ENCODE assay signal across 8 cellular contexts in the genomic region with DNA sequence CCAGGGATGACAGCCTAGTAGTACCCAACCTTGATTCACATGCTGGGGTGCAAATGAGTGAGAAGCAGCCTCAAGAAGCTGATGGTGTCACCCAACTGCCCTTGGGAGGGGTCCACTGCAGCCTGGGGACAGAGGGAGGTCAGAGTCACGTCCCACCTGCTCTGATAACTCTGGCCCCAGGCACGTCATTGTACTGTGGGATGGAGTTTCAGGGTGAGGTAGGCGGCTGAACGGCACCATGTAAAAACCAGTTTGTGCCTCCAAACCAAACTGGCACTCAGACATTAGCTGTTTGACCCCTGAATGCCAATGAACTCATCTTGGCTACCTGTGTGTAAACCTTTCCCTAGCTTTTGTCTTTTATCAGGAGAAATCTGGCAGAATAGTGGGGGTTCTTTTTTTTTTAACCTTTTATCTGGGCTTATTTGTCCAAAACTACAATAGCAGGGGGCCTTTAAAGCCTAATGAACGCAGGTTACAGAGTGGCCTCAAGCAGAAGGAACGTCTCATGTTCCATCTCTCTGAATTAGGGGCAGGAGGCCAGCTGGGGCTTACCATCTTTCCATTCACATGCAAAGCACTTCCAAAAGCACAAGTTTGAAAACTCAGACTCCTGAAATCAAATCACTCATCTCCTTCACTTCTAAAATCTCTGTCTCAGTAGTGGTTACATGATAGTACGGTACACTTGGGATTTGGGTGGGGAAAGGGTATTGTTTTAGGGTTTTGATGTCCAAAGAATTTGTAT.
DNase-seq lines count a peak whose midpoint lies in the region; ATAC-seq, FAIRE-seq and TF ChIP-seq lines count a peak whose summit lies in the region.

No MANE protein-coding gene starts in this region.

- peak overlapping the region; percentile 63 for H3K27ac Mint-ChIP-seq in activated CD8-positive, alpha-beta T cell treated with anti-CD3 and anti-CD28 coated beads for 36 hours
- peak overlapping the region; percentile 74 for H3K27ac Mint-ChIP-seq in mesothelial cell of epicardium

- peaks cover 40% of the 10 kb centered on the region for H3K36me3 Mint-ChIP-seq in activated CD8-positive, alpha-beta T cell treated with anti-CD3 and anti-CD28 coated beads for 36 hours (ENCODE audit: low read depth)
- peaks cover 19% of the 10 kb centered on the region for H3K36me3 Mint-ChIP-seq in mesothelial cell of epicardium

- CTCF ChIA-PET in activated CD8-positive, alpha-beta T cell treated with anti-CD3 and anti-CD28 coated beads for 36 hours (lab: Charles Lee) = interaction anchor here (4.6 kb wide), 1 partner anchor 121 kb away, joined by 23 read pairs; no protein-coding TSS in a partner anchor

- no peak overlapping the region for H3K4me3 Mint-ChIP-seq in activated CD8-positive, alpha-beta T cell treated with anti-CD3 and anti-CD28 coated beads for 36 hours
- H3K4me3 Mint-ChIP-seq in mesothelial cell of epicardium = no peak overlapping the region

- intact Hi-C loops in activated CD8-positive, alpha-beta T cell treated with anti-CD3 and anti-CD28 coated beads for 36 hours (cut with micrococcal nuclease) = no loop called here

- no peak for TF ChIP-seq CTCF in activated CD8-positive, alpha-beta T cell treated with anti-CD3 and anti-CD28 coated beads for 36 hours (IDR thresholded peaks at IDR 0.05)
- no peak for TF ChIP-seq CTCF in mesothelial cell of epicardium (IDR thresholded peaks at IDR 0.05; ENCODE audit: unreplicated experiment)

- TF ChIP-seq POLR2A in GM18951 (IDR thresholded peaks at IDR 0.05; ENCODE audit: extremely low read depth, insufficient read depth, insufficient read length) (peak; percentile 40), H54 (IDR thresholded peaks at IDR 0.05; ENCODE audit: low read depth, low read length) (no peak; the same call in 1 of the 2 replicates)

- in situ Hi-C loops in GM18951 (cut with MboI; ENCODE audit: low sequenced_read_pairs, unreplicated experiment) (no loop called here), G401 (cut with HindIII; ENCODE audit: low sequenced_read_pairs) (no loop called here)

- ATAC-seq in HG02938 (IDR thresholded peaks at IDR 0.05; ENCODE audit: unreplicated experiment) = peak; percentile 23
- no peak for ATAC-seq in activated CD8-positive, alpha-beta T cell treated with anti-CD3 and anti-CD28 coated beads for 36 hours

- no peak for FAIRE-seq in H54 (lab: Jason Lieb, UNC)

- H3K9me3 Mint-ChIP-seq in activated CD8-positive, alpha-beta T cell treated with anti-CD3 and anti-CD28 coated beads for 36 hours = no peaks in the 10 kb centered on the region
- H3K9me3 Mint-ChIP-seq in mesothelial cell of epicardium = no peaks in the 10 kb centered on the region

- DNase-seq in activated CD8-positive, alpha-beta T cell treated with anti-CD3 and anti-CD28 coated beads for 36 hours = no peak
- DNase-seq in mesothelial cell of epicardium (ENCODE audit: low spot score in 2 of 2, unreplicated experiment in 2 of 2) = no peak
- no peak for DNase-seq in G401 (ENCODE audit: low spot score)
- no peak for DNase-seq in activated CD4-positive, alpha-beta T cell treated with anti-CD3 and anti-CD28 coated beads, Interleukin-2, amount 50 U/mL, for 48 hours
- DNase-seq in H54 (ENCODE audit: insufficient read length, low spot score) = no peak
- DNase-seq in SIG-M5 treated with dmso at 0.1 percent for 504 hours (lab: John Stamatoyannopoulos, UW; ENCODE audit: unreplicated experiment) = no peak

- H3K4me1 Mint-ChIP-seq in activated CD8-positive, alpha-beta T cell treated with anti-CD3 and anti-CD28 coated beads for 36 hours (ENCODE audit: low read depth) = peaks cover 57% of the 10 kb centered on the region
- peaks cover 37% of the 10 kb centered on the region for H3K4me1 Mint-ChIP-seq in mesothelial cell of epicardium

- POLR2A ChIA-PET in activated CD8-positive, alpha-beta T cell treated with anti-CD3 and anti-CD28 coated beads for 36 hours (lab: Charles Lee) = interaction anchor here (1.2 kb wide), 2 partner anchors 14 to 78 kb away, joined by 3 to 4 read pairs; no protein-coding TSS in a partner anchor

- no peaks in the 10 kb centered on the region for H3K27me3 Mint-ChIP-seq in activated CD8-positive, alpha-beta T cell treated with anti-CD3 and anti-CD28 coated beads for 36 hours
- no peaks in the 10 kb centered on the region for H3K27me3 Mint-ChIP-seq in mesothelial cell of epicardium (ENCODE audit: low read depth)
